In genomic region chr7:44097064-44097932, GRCh38 we compare ENCODE assay signal across 13 cellular contexts. TPM values are rescaled to one million over a fixed set of nuclear protein-coding genes. Genes with fewer than 3 reads are reported as not detected.
DNase-seq lines count a peak whose midpoint lies in the region; ATAC-seq and TF ChIP-seq lines count a peak whose summit lies in the region.
"Had no signal": no experiment of that assay in that cellular context is flagged by ENCODE, and none has a peak within 500 bp of the region (broad histone marks: within the 10 kb centered on the region; RNA-seq: fewer than 3 reads in every experiment).

No MANE protein-coding gene starts in this region.

- no peaks in the 10 kb centered on the region for H3K9me3 ChIP-seq in sigmoid colon
- H3K9me3 ChIP-seq: uterus had no signal

- no peaks in the 10 kb centered on the region for H3K27me3 ChIP-seq in sigmoid colon
- H3K27me3 ChIP-seq: uterus had no signal

- DNase-seq in DMS 273 (lab: John Stamatoyannopoulos, UW; ENCODE audit: unreplicated experiment), result peak; percentile 39
- no peak for DNase-seq in DMS 273 treated with DMSO at 0.1 percent for 48 hours (lab: John Stamatoyannopoulos, UW)
- DNase-seq in NB4 (ENCODE audit: low read depth), result peak; percentile 89
- DNase-seq in myocyte (ENCODE audit: low read depth), result peak; percentile 74
- DNase-seq in sigmoid colon, result no peak
- DNase-seq in NCI-H187 (lab: John Stamatoyannopoulos, UW), result no peak
- DNase-seq: activated CD4-positive, alpha-beta T cell treated with anti-CD3 and anti-CD28 coated beads for 4 hours; NCI-H1417 treated with DMSO at 0.1 percent for 48 hours had no signal

- peaks cover 0 to 12% (median 0%) of the 10 kb centered on the region in 4 donors for H3K4me1 ChIP-seq in sigmoid colon
- H3K4me1 ChIP-seq: uterus had no signal

- no peak overlapping the region for H3K4me3 ChIP-seq in NB4 (ENCODE audit: low read depth, low read length)
- no peak overlapping the region for H3K4me3 ChIP-seq in sigmoid colon
- H3K4me3 ChIP-seq: uterus had no signal

- intact Hi-C loops in sigmoid colon (cut with DNase I), result no loop called here

- TF ChIP-seq POLR2A in NB4 (IDR thresholded peaks at IDR 0.05; ENCODE audit: extremely low read depth, insufficient read length), result no peak
- TF ChIP-seq POLR2A in sigmoid colon (IDR thresholded peaks at IDR 0.05), result no peak

- ATAC-seq in HG02642 (IDR thresholded peaks at IDR 0.05; ENCODE audit: poor library complexity, unreplicated experiment) (peak; percentile 61), HG03565 (IDR thresholded peaks at IDR 0.05; ENCODE audit: unreplicated experiment) (no peak)

- 56 to 76% methylated on average over 9 of the region's 9 CpGs for WGBS in sigmoid colon, 2 donors

- TF ChIP-seq EP300 in sigmoid colon (IDR thresholded peaks at IDR 0.05), result no peak

- H3K27ac ChIP-seq in sigmoid colon, result peak overlapping the region in 1 of 4 donors; percentile 18
- H3K27ac ChIP-seq: 22Rv1, uterus had no signal

- H3K36me3 ChIP-seq in sigmoid colon, result no peaks in the 10 kb centered on the region
- H3K36me3 ChIP-seq: uterus had no signal

- TF ChIP-seq CTCF in NB4 (IDR thresholded peaks at IDR 0.05; ENCODE audit: low read depth, low read length) (no peak), sigmoid colon (IDR thresholded peaks at IDR 0.05) (no peak)

RNA-seq across cellular contexts. Expression of gene AEBP1, which starts 6.8 kb away (rescaled TPM):
- total RNA-seq in myocyte (0.75 and 1.2 TPM in 2 replicates), sigmoid colon (100 to 1,000 TPM in 2 of 4 donors, 10 to 100 TPM in 2; 74.6 to 182 (median 128) TPM)
- 1.4 TPM for polyA plus RNA-seq in myocyte (2012)
- 10 to 100 TPM in 2 of 3 donors, 1 to 10 TPM in 1; 2.5 to 37.7 (median 12.0) TPM for polyA plus RNA-seq in sigmoid colon

RNA-seq across cellular contexts. Expression of gene POLM, which starts 15.0 kb away (rescaled TPM):
- total RNA-seq in myocyte (39.4 and 40.3 TPM in 2 replicates), sigmoid colon (10 to 100 TPM; 17.5 to 39.9 (median 24.8) TPM)
- polyA plus RNA-seq in myocyte (2012), result 14.8 TPM
- polyA plus RNA-seq in sigmoid colon, result 10 to 100 TPM in 1 of 3 donors, 1 to 10 TPM in 2; 5.5 to 23.4 (median 9.6) TPM

RNA-seq across cellular contexts. Expression of gene POLD2, which starts 26.1 kb away (rescaled TPM):
- total RNA-seq in myocyte (199 and 211 TPM in 2 replicates), sigmoid colon (10 to 100 TPM; 20.3 to 40.5 (median 29.5) TPM)
- polyA plus RNA-seq in myocyte (2012), result 242 TPM
- 10 to 100 TPM; 31.9 to 91.2 (median 39.0) TPM for polyA plus RNA-seq in sigmoid colon

RNA-seq across cellular contexts. Expression of gene PGAM2, which starts 31.9 kb away (rescaled TPM):
- total RNA-seq in myocyte (62.5 and 81.2 TPM in 2 replicates), sigmoid colon (1 to 10 TPM in 2 of 4 donors, under 1 TPM in 2; 0.71 to 2.1 (median 1.1) TPM)
- polyA plus RNA-seq in myocyte (2012), result 38.5 TPM
- polyA plus RNA-seq in sigmoid colon, result 1 to 10 TPM in 2 of 3 donors, not detected in 1; 1.2 to 3.0 TPM
- polyA plus RNA-seq: keratinocyte had no signal

RNA-seq across cellular contexts. Expression of gene MYL7, which starts 43.8 kb away (rescaled TPM):
- total RNA-seq in myocyte, result not detected in 2 replicates
- not detected for polyA plus RNA-seq in myocyte (2012)
- not detected for total RNA-seq in sigmoid colon
- 1 to 10 TPM in 1 of 3 donors, under 1 TPM in 1, not detected in 1; 0.39 to 7.2 TPM for polyA plus RNA-seq in sigmoid colon
- total RNA-seq: uterus had no signal

Comparison
In these comparisons a context has a peak if more than half of its experiments do, and no peak if none do; other contexts are left out.
1. DNase-seq: peak in DMS 273 (single experiment), NB4 (single experiment) and myocyte (single experiment); none in DMS 273 treated with DMSO at 0.1 percent for 48 hours (single experiment), sigmoid colon (single experiment) and NCI-H187 (0 of 2).
2. RNA of gene AEBP1, which starts 6.8 kb away (total RNA-seq): 74.6 to 182 TPM in sigmoid colon; 0.75 to 1.2 TPM in myocyte; every median in the first group is over 10 times any median in the second.